In the genomic region with DNA sequence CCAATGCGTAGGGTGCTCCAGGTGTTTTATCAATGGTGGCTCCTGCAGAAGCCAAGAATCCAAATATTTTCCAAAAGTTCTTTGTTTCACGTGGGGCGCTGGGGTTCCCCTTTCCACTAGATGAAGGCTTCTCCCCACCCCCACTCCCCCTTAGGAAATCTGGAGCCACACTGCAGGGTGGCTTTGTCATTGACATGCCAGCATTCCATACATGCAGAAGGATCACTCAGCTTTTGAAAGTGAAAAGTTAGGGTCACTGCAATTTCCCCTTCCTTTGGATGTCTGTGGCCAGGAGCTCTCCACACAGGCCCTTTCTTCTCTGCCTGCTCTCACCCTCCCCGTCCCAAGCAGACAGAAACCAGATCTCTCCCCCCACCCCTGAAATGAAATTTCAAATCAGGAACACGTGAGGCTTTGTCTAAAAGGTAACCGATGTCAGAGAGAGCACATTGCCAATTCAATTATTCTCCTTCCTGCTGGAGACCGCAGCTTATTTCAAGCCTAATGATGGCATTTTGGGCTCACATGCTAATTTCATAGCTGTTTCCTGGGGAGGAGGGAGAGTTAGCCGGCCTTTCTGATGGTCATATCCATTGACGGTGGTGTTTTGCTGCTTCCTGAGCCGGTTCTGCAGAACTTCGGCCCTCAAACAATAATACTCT, we compare ENCODE assay signal across 13 cellular contexts.
"Had no signal": no experiment of that assay in that cellular context is flagged by ENCODE, and none has a peak within 500 bp of the region (broad histone marks: within the 10 kb centered on the region; RNA-seq: fewer than 3 reads in every experiment).

No MANE protein-coding gene starts in this region.

- H3K36me3 ChIP-seq: adrenal gland, pancreas, thoracic aorta had no signal

- H3K4me1 ChIP-seq: body of pancreas, pancreas had no signal

- H3K4me3 ChIP-seq: adrenal gland, body of pancreas, pancreas, thoracic aorta had no signal

- DNase-seq: activated CD4-positive, alpha-beta T cell treated with anti-CD3 and anti-CD28 coated beads for 48 hours; activated naive CD4-positive, alpha-beta T cell treated with anti-CD3 and anti-CD28 coated beads, Interleukin-2, amount 10 ng/mL, durations not matched to agents 7 days and 5 days; adrenal gland; body of pancreas; central memory CD4-positive, alpha-beta T cell; hypothalamus; kidney; left ventricle myocardium superior; pancreas; stimulated activated CD4-positive, alpha-beta T cell treated with anti-CD3 and anti-CD28 coated beads, Interleukin-4, amount 100 ng/mL, for 1 hour; stimulated activated CD8-positive, alpha-beta memory T cell treated with anti-CD3 and anti-CD28 coated beads, Interleukin-4, amount 100 ng/mL, for 48 hours; stimulated activated naive CD8-positive, alpha-beta T cell treated with anti-CD3 and anti-CD28 coated beads, Interleukin-15, amount 100 ng/mL, for 72 hours had no signal

- H3K9me3 ChIP-seq: pancreas, thoracic aorta had no signal

- ATAC-seq: body of pancreas; left ventricle myocardium superior; pancreas; stimulated activated naive CD8-positive, alpha-beta T cell treated with anti-CD3 and anti-CD28 coated beads, Interleukin-15, amount 100 ng/mL, for 72 hours had no signal

- H3K27me3 ChIP-seq: adrenal gland, body of pancreas, pancreas had no signal

- H3K27ac ChIP-seq: adrenal gland, body of pancreas, pancreas, thoracic aorta had no signal
